In the genomic region with DNA sequence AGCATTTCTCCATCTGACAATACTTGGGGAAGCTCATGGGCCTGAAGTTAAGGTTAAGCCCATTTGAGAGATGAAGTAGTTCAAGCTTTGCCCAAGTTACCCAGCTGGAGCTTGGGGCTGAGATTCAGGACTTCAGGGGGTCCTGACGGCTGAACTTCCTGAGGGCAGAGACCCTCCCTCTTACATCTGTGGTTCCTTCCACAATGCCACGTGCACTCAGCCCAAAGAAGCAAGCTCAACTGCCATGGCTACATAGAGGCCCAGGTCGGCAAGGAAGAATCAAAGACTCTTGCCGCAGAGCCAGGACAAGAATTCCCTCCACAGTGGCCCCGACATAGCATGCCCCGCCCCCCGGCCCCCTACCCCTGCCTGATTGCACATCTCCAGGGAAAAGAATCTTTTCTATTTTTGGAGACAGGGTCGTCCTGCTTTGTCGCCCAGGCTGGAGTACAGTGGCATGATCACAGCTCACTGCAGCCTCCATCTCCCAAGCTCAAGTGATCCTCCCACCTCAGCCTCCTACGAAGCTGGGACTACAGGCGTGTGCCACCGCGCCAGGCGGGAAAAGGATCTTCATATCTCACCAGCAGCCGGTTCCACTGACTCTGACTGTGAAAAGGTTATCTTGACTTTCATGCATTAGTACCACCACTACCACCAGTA, we compare ENCODE assay signal across 8 cellular contexts. TPM values are rescaled to one million over a fixed set of nuclear protein-coding genes. Genes with fewer than 3 reads are reported as not detected.
DNase-seq lines count a peak whose midpoint lies in the region; ATAC-seq and TF ChIP-seq lines count a peak whose summit lies in the region.

No MANE protein-coding gene starts in this region.

- TF ChIP-seq CTCF in VCaP (conservative IDR thresholded peaks at IDR 0.05) (no peak), foreskin keratinocyte (conservative IDR thresholded peaks at IDR 0.05) (no peak)

- peak overlapping the region; percentile 72 for H3K9ac ChIP-seq in GM23248

- DNase-seq in GM23248 (no peak), foreskin keratinocyte (no peak), skeletal muscle cell (ENCODE audit: low read depth) (no peak), GDM1 (lab: John Stamatoyannopoulos, UW) (no peak), SW480 (ENCODE audit: low spot score) (no peak), SHP77 treated with DMSO at 0.1 percent for 48 hours (lab: John Stamatoyannopoulos, UW) (no peak)

- in situ Hi-C loops in GM23248 (cut with MboI), result no loop called here

- peak overlapping the region; percentile 67 for H3K27ac ChIP-seq in GM23248
- peak overlapping the region; percentile 76 for H3K27ac ChIP-seq in VCaP
- H3K27ac ChIP-seq in foreskin keratinocyte, result peak overlapping the region; percentile 20

- H2AFZ ChIP-seq in GM23248, result peak overlapping the region; percentile 85

- H3K27me3 ChIP-seq in GM23248 (replicated peaks; ENCODE audit: insufficient read depth), result no peaks in the 10 kb centered on the region
- H3K27me3 ChIP-seq in foreskin keratinocyte, result no peaks in the 10 kb centered on the region

- ATAC-seq in foreskin keratinocyte (no peak), HG02623 (IDR thresholded peaks at IDR 0.05; ENCODE audit: unreplicated experiment) (no peak)

- H3K4me3 ChIP-seq in GM23248, result peak overlapping the region; percentile 63
- peak overlapping the region; percentile 43 for H3K4me3 ChIP-seq in skeletal muscle cell (ENCODE audit: low read depth, low read length)

- H3F3A ChIP-seq in GM23248 (ENCODE audit: insufficient read depth), result peaks cover 4% of the 10 kb centered on the region; the same call in 1 of the 2 replicates

- peaks cover 3% of the 10 kb centered on the region; the same call in 1 of the 2 replicates for H3K4me1 ChIP-seq in GM23248 (ENCODE audit: insufficient read depth)
- H3K4me1 ChIP-seq in foreskin keratinocyte, result no peaks in the 10 kb centered on the region

- 92 to 95% methylated on average over 10 to 15 of the region's 15 CpGs for WGBS in GM23248 (ENCODE audit: low coverage in 1 of 2, low lambda C conversion rate in 2 of 2, missing lambda C conversion rate in 2 of 2), 2 experiments

- no peaks in the 10 kb centered on the region for H3K9me2 ChIP-seq in GM23248 (ENCODE audit: insufficient read depth)

- H3K36me3 ChIP-seq in GM23248 (ENCODE audit: low read depth), result no peaks in the 10 kb centered on the region; the same call in 1 of the 2 replicates

- no peaks in the 10 kb centered on the region for H3K79me2 ChIP-seq in GM23248 (ENCODE audit: insufficient read depth)

- no peaks in the 10 kb centered on the region for H4K20me1 ChIP-seq in GM23248 (ENCODE audit: insufficient read depth)

- H3K9me3 ChIP-seq in GM23248 (ENCODE audit: low read depth), result no peaks in the 10 kb centered on the region

- H3K4me2 ChIP-seq in GM23248 (ENCODE audit: unreplicated experiment), result peak overlapping the region; percentile 58

RNA-seq across cellular contexts. Expression of a gene that starts 9.2 kb away (rescaled TPM):
- 16.7 and 28.2 TPM in 2 replicates for total RNA-seq in GM23248 (2014; rRNA removed; shearing (Covaris generic))
- 15.1 and 17.1 TPM in 2 replicates for polyA plus RNA-seq in GM23248 (2016; fragmentation: Nextera tagmentation; extraction: Ambion mirVana)
- 67.2 and 82.1 TPM in 2 replicates for total RNA-seq in foreskin keratinocyte
- 89.0 and 105 TPM in 2 replicates for polyA plus RNA-seq in foreskin keratinocyte

RNA-seq across cellular contexts. Expression of a gene that starts 25.1 kb away (rescaled TPM):
- 34.7 and 37.2 TPM in 2 replicates for total RNA-seq in GM23248 (2014; rRNA removed; shearing (Covaris generic))
- polyA plus RNA-seq in GM23248 (2016; fragmentation: Nextera tagmentation; extraction: Ambion mirVana) (43.1 and 43.3 TPM in 2 replicates), foreskin keratinocyte (21.5 and 25.9 TPM in 2 replicates)
- 44.8 and 46.2 TPM in 2 replicates for total RNA-seq in foreskin keratinocyte

RNA-seq across cellular contexts. Expression of a gene that starts 58.8 kb away (rescaled TPM):
- total RNA-seq in GM23248 (2014; rRNA removed; shearing (Covaris generic)), result 0.38 and 0.54 TPM in 2 replicates
- polyA plus RNA-seq in GM23248 (2016; fragmentation: Nextera tagmentation; extraction: Ambion mirVana) (0.54 and 0.75 TPM in 2 replicates), foreskin keratinocyte (0.56 and 0.78 TPM in 2 replicates)
- 0.78 and 0.99 TPM in 2 replicates for total RNA-seq in foreskin keratinocyte

Comparison
In these comparisons a context has a peak if more than half of its experiments do, and no peak if none do; other contexts are left out.
1. H3K27ac ChIP-seq: peak in every context shown above with its lines; median percentile 76 in VCaP; 67 in GM23248; 20 in foreskin keratinocyte.